In genomic region chr1:152451254-152451653, GRCh38 we compare ENCODE assay signal across 17 cellular contexts. TPM values are rescaled to one million over a fixed set of nuclear protein-coding genes. Genes with fewer than 3 reads are reported as not detected.
DNase-seq lines count a peak whose midpoint lies in the region; ATAC-seq and TF ChIP-seq lines count a peak whose summit lies in the region.
"Had no signal": no experiment of that assay in that cellular context is flagged by ENCODE, and none has a peak within 500 bp of the region (broad histone marks: within the 10 kb centered on the region; RNA-seq: fewer than 3 reads in every experiment).

No MANE protein-coding gene starts in this region.

- no peaks in the 10 kb centered on the region for H3K36me3 Mint-ChIP-seq in glutamatergic neuron (ENCODE audit: unreplicated experiment)
- no peaks in the 10 kb centered on the region for H3K36me3 Mint-ChIP-seq in activated naive CD8-positive, alpha-beta T cell treated with anti-CD3 and anti-CD28 coated beads for 36 hours
- H3K36me3 Mint-ChIP-seq: type B pancreatic cell had no signal

- in situ Hi-C loops in GM13976 (cut with MboI; ENCODE audit: low sequenced_read_pairs, unreplicated experiment): no loop called here
- in situ Hi-C loops in SK-MEL-5 (cut with HindIII; ENCODE audit: low pct_unique_long_range_greater_than_20kb, low sequenced_read_pairs): no loop called here

- H3K4me1 Mint-ChIP-seq in glutamatergic neuron (ENCODE audit: low read depth, unreplicated experiment): no peaks in the 10 kb centered on the region
- no peaks in the 10 kb centered on the region for H3K4me1 Mint-ChIP-seq in activated naive CD8-positive, alpha-beta T cell treated with anti-CD3 and anti-CD28 coated beads for 36 hours
- H3K4me1 Mint-ChIP-seq: central memory CD8-positive, alpha-beta T cell had no signal

- H3K4me3 Mint-ChIP-seq in glutamatergic neuron (ENCODE audit: unreplicated experiment): no peak overlapping the region
- no peak overlapping the region for H3K4me3 Mint-ChIP-seq in activated naive CD8-positive, alpha-beta T cell treated with anti-CD3 and anti-CD28 coated beads for 36 hours
- H3K4me3 Mint-ChIP-seq: central memory CD8-positive, alpha-beta T cell; effector memory CD8-positive, alpha-beta T cell; T-helper 17 cell; type B pancreatic cell had no signal

- TF ChIP-seq CTCF in GM13976 (IDR thresholded peaks at IDR 0.05; ENCODE audit: borderline replicate concordance, control extremely low read depth, extremely low read depth, insufficient read depth, missing control alignments): peak; percentile 22
- no peak for TF ChIP-seq CTCF in glutamatergic neuron (IDR thresholded peaks at IDR 0.05; ENCODE audit: partially characterized antibody, unreplicated experiment)

- H3K27ac Mint-ChIP-seq in glutamatergic neuron (ENCODE audit: unreplicated experiment): no peak overlapping the region
- H3K27ac Mint-ChIP-seq in activated naive CD8-positive, alpha-beta T cell treated with anti-CD3 and anti-CD28 coated beads for 36 hours: no peak overlapping the region
- H3K27ac Mint-ChIP-seq: effector memory CD8-positive, alpha-beta T cell; T-helper 17 cell; type B pancreatic cell had no signal

- DNase-seq in AG20443 (ENCODE audit: low spot score): peak; percentile 30
- no peak for DNase-seq in GM13976 (ENCODE audit: low spot score)
- DNase-seq in SK-MEL-5 (ENCODE audit: low read depth, low spot score): peak; percentile 56
- peak; percentile 45 for DNase-seq in glutamatergic neuron
- no peak for DNase-seq in hippocampal formation (lab: John Stamatoyannopoulos, UW)
- no peak for DNase-seq in stimulated activated CD8-positive, alpha-beta memory T cell treated with anti-CD3 and anti-CD28 coated beads, Interleukin-4, amount 100 ng/mL, for 48 hours
- DNase-seq in activated naive CD8-positive, alpha-beta T cell treated with anti-CD3 and anti-CD28 coated beads for 36 hours: no peak
- DNase-seq: effector memory CD8-positive, alpha-beta T cell; kidney glomerular epithelial cell; MM.1S; NCI-H2029 treated with DMSO at 0.1 percent for 48 hours; stimulated activated CD4-positive, alpha-beta T cell treated with anti-CD3 and anti-CD28 coated beads, Interleukin-4, amount 100 ng/mL, for 24 hours; T-helper 17 cell had no signal

- no peaks in the 10 kb centered on the region for H3K9me3 Mint-ChIP-seq in glutamatergic neuron (ENCODE audit: unreplicated experiment)
- H3K9me3 Mint-ChIP-seq in activated naive CD8-positive, alpha-beta T cell treated with anti-CD3 and anti-CD28 coated beads for 36 hours: no peaks in the 10 kb centered on the region
- H3K9me3 Mint-ChIP-seq: central memory CD8-positive, alpha-beta T cell; effector memory CD8-positive, alpha-beta T cell had no signal

- no peak for ATAC-seq in GM21723 (IDR thresholded peaks at IDR 0.05; ENCODE audit: unreplicated experiment)
- ATAC-seq: effector memory CD8-positive, alpha-beta T cell; T-helper 17 cell had no signal

- peaks cover 4% of the 10 kb centered on the region for H3K27me3 Mint-ChIP-seq in glutamatergic neuron (ENCODE audit: unreplicated experiment)
- no peaks in the 10 kb centered on the region for H3K27me3 Mint-ChIP-seq in activated naive CD8-positive, alpha-beta T cell treated with anti-CD3 and anti-CD28 coated beads for 36 hours
- H3K27me3 Mint-ChIP-seq: central memory CD8-positive, alpha-beta T cell; type B pancreatic cell had no signal

RNA-seq across cellular contexts. Expression of gene CRNN, which starts 37.2 kb away (rescaled TPM):
- total RNA-seq in SK-MEL-5 (2014; rRNA removed; shearing (Covaris generic)): not detected in 2 replicates
- not detected in 2 replicates for polyA plus RNA-seq in SK-MEL-5 (2015; cell fraction: cytosol; rRNA removed)
- polyA plus RNA-seq in SK-MEL-5 (2015; cell fraction: nucleus; rRNA removed): not detected in 2 replicates
- not detected for total RNA-seq in glutamatergic neuron (ENCODE audit: unreplicated experiment)
- total RNA-seq in activated naive CD8-positive, alpha-beta T cell treated with anti-CD3 and anti-CD28 coated beads for 36 hours: not detected
- total RNA-seq: mononuclear cell, T-helper 17 cell had no signal

RNA-seq across cellular contexts. Expression of gene LCE5A, which starts 59.3 kb away (rescaled TPM):
- total RNA-seq in SK-MEL-5 (2014; rRNA removed; shearing (Covaris generic)): not detected in 2 replicates
- polyA plus RNA-seq in SK-MEL-5 (2015; cell fraction: cytosol; rRNA removed): not detected in 2 replicates
- not detected in 2 replicates for polyA plus RNA-seq in SK-MEL-5 (2015; cell fraction: nucleus; rRNA removed)
- not detected for total RNA-seq in glutamatergic neuron (ENCODE audit: unreplicated experiment)
- not detected for total RNA-seq in activated naive CD8-positive, alpha-beta T cell treated with anti-CD3 and anti-CD28 coated beads for 36 hours
- total RNA-seq: mononuclear cell, T-helper 17 cell had no signal

Comparison
In these comparisons a context has a peak if more than half of its experiments do, and no peak if none do; other contexts are left out.
1. DNase-seq: peak in AG20443 (single experiment), SK-MEL-5 (single experiment) and glutamatergic neuron (single experiment); none in GM13976 (single experiment), hippocampal formation (0 of 2), stimulated activated CD8-positive, alpha-beta memory T cell treated with anti-CD3 and anti-CD28 coated beads, Interleukin-4, amount 100 ng/mL, for 48 hours (single experiment) and activated naive CD8-positive, alpha-beta T cell treated with anti-CD3 and anti-CD28 coated beads for 36 hours (single experiment).